20 cellular contexts compared by ENCODE assay signal in the genomic region with DNA sequence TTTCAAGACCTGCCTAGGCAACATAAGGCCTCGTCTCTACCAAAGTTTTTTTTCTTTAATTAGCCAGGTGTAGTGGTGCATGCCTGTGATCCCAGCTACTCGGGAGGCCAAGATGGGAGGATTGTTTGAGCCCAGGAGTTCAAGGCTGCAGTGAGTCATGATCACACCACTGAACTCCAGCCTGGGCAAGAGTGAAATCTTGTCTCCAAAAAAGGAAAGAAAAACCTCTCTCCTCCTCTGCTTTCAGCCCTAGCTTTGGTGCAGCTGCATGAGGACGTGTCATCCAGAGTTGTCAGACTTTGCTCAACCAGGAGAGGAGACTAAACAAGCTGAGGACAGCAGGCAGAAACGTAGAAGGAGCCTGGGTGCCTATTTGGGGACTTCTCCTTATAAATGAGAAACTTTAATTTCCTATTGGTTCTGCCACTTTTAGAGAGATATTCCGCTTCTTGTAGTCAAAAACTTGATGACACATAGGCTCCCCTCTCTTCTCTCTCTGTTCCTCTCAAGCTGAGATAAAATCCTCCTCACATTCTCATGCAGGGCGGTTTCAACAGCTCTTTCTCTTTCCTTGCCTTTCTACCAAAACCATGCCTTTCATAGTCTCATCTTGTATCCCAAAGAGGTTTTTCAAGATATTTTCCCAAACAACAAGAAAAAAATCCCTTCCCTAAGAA.
DNase-seq lines count a peak whose midpoint lies in the region; ATAC-seq lines count a peak whose summit lies in the region.
"Had no signal": no experiment of that assay in that cellular context is flagged by ENCODE, and none has a peak within 500 bp of the region (broad histone marks: within the 10 kb centered on the region; RNA-seq: fewer than 3 reads in every experiment).

No MANE protein-coding gene starts in this region.

- no peaks in the 10 kb centered on the region for H3K27me3 Mint-ChIP-seq in activated naive CD8-positive, alpha-beta T cell
- no peaks in the 10 kb centered on the region for H3K27me3 Mint-ChIP-seq in activated naive CD8-positive, alpha-beta T cell treated with anti-CD3 and anti-CD28 coated beads for 36 hours
- no peaks in the 10 kb centered on the region for H3K27me3 Mint-ChIP-seq in activated T-helper 2 cell treated with anti-CD3 and anti-CD28 coated beads, Interferon-gamma antibody, Interleukin-2, Interleukin-4, amounts not matched to agents 10 μg/mL and 5 μg/mL and 100 μg/mL, durations not matched to agents 14 hours and 24 hours and 36 hours (ENCODE audit: low read depth)
- peaks cover 16 to 56% of the 10 kb centered on the region in 2 donors for H3K27me3 Mint-ChIP-seq in effector memory CD8-positive, alpha-beta T cell

- no peak for ATAC-seq in Right ventricle myocardium superior (ENCODE audit: poor library complexity)
- no peak for ATAC-seq in effector memory CD8-positive, alpha-beta T cell (replicated peaks)
- ATAC-seq: esophagus mucosa had no signal

- no peak overlapping the region for H3K4me3 Mint-ChIP-seq in activated naive CD8-positive, alpha-beta T cell
- H3K4me3 Mint-ChIP-seq in activated naive CD8-positive, alpha-beta T cell treated with anti-CD3 and anti-CD28 coated beads for 36 hours: no peak overlapping the region
- H3K4me3 Mint-ChIP-seq in activated T-helper 2 cell treated with anti-CD3 and anti-CD28 coated beads, Interferon-gamma antibody, Interleukin-2, Interleukin-4, amounts not matched to agents 10 μg/mL and 5 μg/mL and 100 μg/mL, durations not matched to agents 14 hours and 24 hours and 36 hours (ENCODE audit: low read depth): no peak overlapping the region
- no peak overlapping the region for H3K4me3 Mint-ChIP-seq in effector memory CD8-positive, alpha-beta T cell
- H3K4me3 Mint-ChIP-seq: HFFc6, mesothelial cell of epicardium had no signal

- DNase-seq in activated naive CD8-positive, alpha-beta T cell treated with anti-CD3 and anti-CD28 coated beads for 36 hours: no peak
- DNase-seq in activated T-helper 2 cell treated with anti-CD3 and anti-CD28 coated beads, Interferon-gamma antibody, Interleukin-2, Interleukin-4, amounts not matched to agents 10 μg/mL and 5 μg/mL and 100 μg/mL, durations not matched to agents 14 hours and 24 hours and 36 hours (ENCODE audit: low spot score): no peak
- DNase-seq in islet precursor cell: peak; percentile 43
- DNase-seq in stromal cell of bone marrow (ENCODE audit: low read depth): peak; percentile 28
- DNase-seq in NCI-H526 treated with DMSO at 0.1 percent for 48 hours (lab: John Stamatoyannopoulos, UW): no peak
- DNase-seq in Right ventricle myocardium superior: no peak
- no peak for DNase-seq in effector memory CD8-positive, alpha-beta T cell
- DNase-seq: activated naive CD4-positive, alpha-beta T cell treated with anti-CD3 and anti-CD28 coated beads, Interleukin-2, amount 50 U/mL, for 16 hours; Caco-2; HFFc6; kidney glomerular epithelial cell; MG63; NCI-H2029; NCI-H510A treated with DMSO at 0.1 percent for 48 hours; right cardiac atrium; stimulated activated CD4-positive, alpha-beta T cell treated with anti-CD3 and anti-CD28 coated beads, Interleukin-1b, Interleukin-23, amount 100 ng/mL, for 48 hours; substantia nigra had no signal

- H3K4me1 Mint-ChIP-seq in activated naive CD8-positive, alpha-beta T cell (ENCODE audit: low read depth): no peaks in the 10 kb centered on the region
- H3K4me1 Mint-ChIP-seq in activated naive CD8-positive, alpha-beta T cell treated with anti-CD3 and anti-CD28 coated beads for 36 hours: no peaks in the 10 kb centered on the region
- peaks cover 9% of the 10 kb centered on the region for H3K4me1 Mint-ChIP-seq in activated T-helper 2 cell treated with anti-CD3 and anti-CD28 coated beads, Interferon-gamma antibody, Interleukin-2, Interleukin-4, amounts not matched to agents 10 μg/mL and 5 μg/mL and 100 μg/mL, durations not matched to agents 14 hours and 24 hours and 36 hours (ENCODE audit: low read depth)
- no peaks in the 10 kb centered on the region for H3K4me1 Mint-ChIP-seq in effector memory CD8-positive, alpha-beta T cell (ENCODE audit: low read depth in 2 of 2)
- H3K4me1 Mint-ChIP-seq: mesothelial cell of epicardium had no signal

- no peaks in the 10 kb centered on the region for H3K9me3 Mint-ChIP-seq in activated naive CD8-positive, alpha-beta T cell (ENCODE audit: low read depth)
- peaks cover 1% of the 10 kb centered on the region for H3K9me3 Mint-ChIP-seq in activated naive CD8-positive, alpha-beta T cell treated with anti-CD3 and anti-CD28 coated beads for 36 hours
- H3K9me3 Mint-ChIP-seq in activated T-helper 2 cell treated with anti-CD3 and anti-CD28 coated beads, Interferon-gamma antibody, Interleukin-2, Interleukin-4, amounts not matched to agents 10 μg/mL and 5 μg/mL and 100 μg/mL, durations not matched to agents 14 hours and 24 hours and 36 hours: no peaks in the 10 kb centered on the region
- no peaks in the 10 kb centered on the region for H3K9me3 Mint-ChIP-seq in effector memory CD8-positive, alpha-beta T cell
- H3K9me3 Mint-ChIP-seq: HFFc6 had no signal

- H3K36me3 Mint-ChIP-seq in activated naive CD8-positive, alpha-beta T cell: peaks cover 3% of the 10 kb centered on the region
- no peaks in the 10 kb centered on the region for H3K36me3 Mint-ChIP-seq in activated naive CD8-positive, alpha-beta T cell treated with anti-CD3 and anti-CD28 coated beads for 36 hours
- no peaks in the 10 kb centered on the region for H3K36me3 Mint-ChIP-seq in activated T-helper 2 cell treated with anti-CD3 and anti-CD28 coated beads, Interferon-gamma antibody, Interleukin-2, Interleukin-4, amounts not matched to agents 10 μg/mL and 5 μg/mL and 100 μg/mL, durations not matched to agents 14 hours and 24 hours and 36 hours (ENCODE audit: low read depth)
- no peaks in the 10 kb centered on the region for H3K36me3 Mint-ChIP-seq in effector memory CD8-positive, alpha-beta T cell (ENCODE audit: insufficient read depth)
- H3K36me3 Mint-ChIP-seq: mesothelial cell of epicardium had no signal

- intact Hi-C loops in activated T-helper 2 cell treated with anti-CD3 and anti-CD28 coated beads, Interferon-gamma antibody, Interleukin-2, Interleukin-4, amounts not matched to agents 10 μg/mL and 5 μg/mL and 100 μg/mL, durations not matched to agents 14 hours and 24 hours and 36 hours (cut with micrococcal nuclease): no loop called here
- intact Hi-C loops in Right ventricle myocardium superior (cut with DNase I): no loop called here

- H3K27ac Mint-ChIP-seq in activated naive CD8-positive, alpha-beta T cell: peak overlapping the region; percentile 10
- no peak overlapping the region for H3K27ac Mint-ChIP-seq in activated naive CD8-positive, alpha-beta T cell treated with anti-CD3 and anti-CD28 coated beads for 36 hours
- H3K27ac Mint-ChIP-seq in activated T-helper 2 cell treated with anti-CD3 and anti-CD28 coated beads, Interferon-gamma antibody, Interleukin-2, Interleukin-4, amounts not matched to agents 10 μg/mL and 5 μg/mL and 100 μg/mL, durations not matched to agents 14 hours and 24 hours and 36 hours: peak overlapping the region; percentile 9
- H3K27ac Mint-ChIP-seq in effector memory CD8-positive, alpha-beta T cell: no peak overlapping the region
- H3K27ac Mint-ChIP-seq: HFFc6, mesothelial cell of epicardium had no signal

Comparison
In these comparisons a context has a peak if more than half of its experiments do, and no peak if none do; other contexts are left out.
1. H3K27ac Mint-ChIP-seq: peak in activated naive CD8-positive, alpha-beta T cell (single experiment) and activated T-helper 2 cell treated with anti-CD3 and anti-CD28 coated beads, Interferon-gamma antibody, Interleukin-2, Interleukin-4, amounts not matched to agents 10 μg/mL and 5 μg/mL and 100 μg/mL, durations not matched to agents 14 hours and 24 hours and 36 hours (single experiment); none in activated naive CD8-positive, alpha-beta T cell treated with anti-CD3 and anti-CD28 coated beads for 36 hours (single experiment) and effector memory CD8-positive, alpha-beta T cell (0 of 2).
2. DNase-seq: peak in islet precursor cell (single experiment) and stromal cell of bone marrow (single experiment); none in activated naive CD8-positive, alpha-beta T cell treated with anti-CD3 and anti-CD28 coated beads for 36 hours (single experiment), activated T-helper 2 cell treated with anti-CD3 and anti-CD28 coated beads, Interferon-gamma antibody, Interleukin-2, Interleukin-4, amounts not matched to agents 10 μg/mL and 5 μg/mL and 100 μg/mL, durations not matched to agents 14 hours and 24 hours and 36 hours (single experiment), NCI-H526 treated with DMSO at 0.1 percent for 48 hours (single experiment), Right ventricle myocardium superior (single experiment) and effector memory CD8-positive, alpha-beta T cell (0 of 3).